ENCODE assay signal across 1 cellular context in genomic region chr7:153381275-153382119, GRCh38.
A peak's percentile ranks its signal among the peaks of the same experiment; 100 is the strongest.
TF ChIP-seq lines count a peak whose summit lies in the region.

No MANE protein-coding gene starts in this region.

TF ChIP-seq in K562, 482 proteins besides CTCF, POLR2A, EP300 and RAD21 (continued from another document and continues in another):
- TF ChIP-seq ZNF586 (CRISPR knock-in tag; conservative IDR thresholded peaks at IDR 0.05) (no peak), DACH1 (IDR thresholded peaks at IDR 0.05; ENCODE audit: partially characterized antibody) (no peak), SMC3 (conservative IDR thresholded peaks at IDR 0.05; ENCODE audit: insufficient read depth, low read depth, low read length) (peak; percentile 79), REST (CRISPR knock-in tag; IDR thresholded peaks at IDR 0.05; ENCODE audit: low read depth) (no peak), E2F8 (IDR thresholded peaks at IDR 0.05; ENCODE audit: low read depth, partially characterized antibody) (no peak), TCF7L2 (IDR thresholded peaks at IDR 0.05; ENCODE audit: low read depth, low read length) (no peak), U2AF1 (optimal IDR thresholded peaks at IDR 0.05; ENCODE audit: low read depth, low read length) (no peak), HINFP (tag; conservative IDR thresholded peaks at IDR 0.05; ENCODE audit: low read depth) (no peak), MITF (IDR thresholded peaks at IDR 0.05) (no peak), DMBX1 (CRISPR knock-in tag; IDR thresholded peaks at IDR 0.05; ENCODE audit: borderline replicate concordance) (no peak), ETV5 (CRISPR knock-in tag; IDR thresholded peaks at IDR 0.05; ENCODE audit: low read depth) (no peak), GTF2B (IDR thresholded peaks at IDR 0.05; ENCODE audit: extremely low read depth, insufficient read length) (no peak), MAFG (tag; conservative IDR thresholded peaks at IDR 0.05) (no peak), THRA (IDR thresholded peaks at IDR 0.05) (no peak), CREM (IDR thresholded peaks at IDR 0.05; ENCODE audit: low read depth) (peak; percentile 16; the same call in 1 of the 2 replicates), TAF15 (IDR thresholded peaks at IDR 0.05; ENCODE audit: low read depth, low read length) (no peak), FOXJ2 (tag; IDR thresholded peaks at IDR 0.05) (no peak), STAG1 (CRISPR knock-in tag; IDR thresholded peaks at IDR 0.05; ENCODE audit: borderline replicate concordance) (peak; percentile 40; the same call in 1 of the 2 replicates), DPF2 (IDR thresholded peaks at IDR 0.05) (no peak), ESRRA (IDR thresholded peaks at IDR 0.05; ENCODE audit: borderline replicate concordance, low read depth) (no peak), HNRNPK (IDR thresholded peaks at IDR 0.05; ENCODE audit: low read depth, low read length, poor library complexity, severe bottlenecking) (no peak), RERE (CRISPR knock-in tag; IDR thresholded peaks at IDR 0.05; ENCODE audit: borderline replicate concordance) (no peak), NFRKB (IDR thresholded peaks at IDR 0.05; ENCODE audit: low read depth) (no peak), CREB3 (tag; conservative IDR thresholded peaks at IDR 0.05; ENCODE audit: low read depth) (no peak), NCOA6 (IDR thresholded peaks at IDR 0.05) (no peak), ZNF165 (CRISPR knock-in tag; IDR thresholded peaks at IDR 0.05; ENCODE audit: borderline replicate concordance) (no peak), ZBTB7A (IDR thresholded peaks at IDR 0.05; ENCODE audit: borderline replicate concordance, control insufficient read depth, low read depth, low read length) (no peak), JUND (IDR thresholded peaks at IDR 0.05; ENCODE audit: borderline replicate concordance, low read depth, low read length) (0 out of 2 replicates have a peak, but pooled peaks have one; percentile 35), JUND (tag; IDR thresholded peaks at IDR 0.05; ENCODE audit: borderline replicate concordance, low read depth, low read length) (no peak; the same call in 2 of the 3 replicates), ILF3 (IDR thresholded peaks at IDR 0.05; ENCODE audit: borderline replicate concordance) (no peak), MIER1 (IDR thresholded peaks at IDR 0.05; ENCODE audit: low read depth) (no peak), ZBTB33 (CRISPR knock-in tag; IDR thresholded peaks at IDR 0.05) (0 out of 2 replicates have a peak, but pooled peaks have one; percentile 21), HMGN3 (IDR thresholded peaks at IDR 0.05; ENCODE audit: borderline replicate concordance, extremely low read depth, insufficient read length, low read depth, low read length) (no peak), ZNF184 (CRISPR knock-in tag; IDR thresholded peaks at IDR 0.05) (no peak), ZNF277 (CRISPR knock-in tag; IDR thresholded peaks at IDR 0.05; ENCODE audit: borderline replicate concordance) (no peak), ERF (CRISPR knock-in tag; IDR thresholded peaks at IDR 0.05) (no peak), YY1 (IDR thresholded peaks at IDR 0.05; ENCODE audit: borderline replicate concordance in 1 of 3, control insufficient read depth in 1 of 3, extremely low read depth in 1 of 3, insufficient read depth in 3 of 3, insufficient read length in 1 of 3, insufficient replicate concordance in 2 of 3, low read depth in 1 of 3, low read length in 2 of 3) (no peak)
